In genomic region chr11:4072668-4073285, GRCh38 we compare ENCODE assay signal across 8 cellular contexts. TPM values are rescaled to one million over a fixed set of nuclear protein-coding genes. Genes with fewer than 3 reads are reported as not detected.
DNase-seq lines count a peak whose midpoint lies in the region; ATAC-seq and TF ChIP-seq lines count a peak whose summit lies in the region.

No MANE protein-coding gene starts in this region.

- peak; percentile 76 for TF ChIP-seq CTCF in foreskin fibroblast (IDR thresholded peaks at IDR 0.05; ENCODE audit: low read depth, low read length)
- TF ChIP-seq CTCF in neutrophil (IDR thresholded peaks at IDR 0.05): peak; percentile 80

- peak; percentile 83 for ATAC-seq in activated T-helper 17 cell treated with anti-CD3 and anti-CD28 coated beads, Interleukin-2, amount 50 U/mL, for 72 hours (replicated peaks)

- H3K27me3 ChIP-seq in neutrophil: no peaks in the 10 kb centered on the region

- peaks cover 31% of the 10 kb centered on the region for H3K36me3 ChIP-seq in neutrophil

- H3K27ac Mint-ChIP-seq in IgD-negative memory B cell: peak overlapping the region; percentile 8 to 88 (median 72)
- peak overlapping the region; percentile 61 for H3K27ac Mint-ChIP-seq in activated T-helper 17 cell treated with anti-CD3 and anti-CD28 coated beads, Interleukin-2, amount 50 U/mL, for 72 hours

- H3K27me3 Mint-ChIP-seq in IgD-negative memory B cell: no peaks in the 10 kb centered on the region
- no peaks in the 10 kb centered on the region for H3K27me3 Mint-ChIP-seq in activated T-helper 17 cell treated with anti-CD3 and anti-CD28 coated beads, Interleukin-2, amount 50 U/mL, for 72 hours

- no peak overlapping the region for H3K4me3 Mint-ChIP-seq in IgD-negative memory B cell
- no peak overlapping the region for H3K4me3 Mint-ChIP-seq in activated T-helper 17 cell treated with anti-CD3 and anti-CD28 coated beads, Interleukin-2, amount 50 U/mL, for 72 hours

- peaks cover 7 to 17% (median 9%) of the 10 kb centered on the region in 3 donors for H3K4me1 Mint-ChIP-seq in IgD-negative memory B cell
- H3K4me1 Mint-ChIP-seq in activated T-helper 17 cell treated with anti-CD3 and anti-CD28 coated beads, Interleukin-2, amount 50 U/mL, for 72 hours: peaks cover 29% of the 10 kb centered on the region

- peak overlapping the region; percentile 24 for H3K27ac ChIP-seq in neutrophil

- DNase-seq in stimulated activated CD4-positive, alpha-beta T cell treated with anti-CD3 and anti-CD28 coated beads, Interleukin-15, amount 100 ng/mL, for 24 hours: peak; percentile 44
- DNase-seq in stimulated activated CD4-positive, alpha-beta T cell treated with anti-CD3 and anti-CD28 coated beads, Interleukin-12 subunit alpha, Interleukin-12 subunit beta, amount 100 ng/mL, for 4 hours: no peak
- DNase-seq in NOMO-1 (lab: John Stamatoyannopoulos, UW; ENCODE audit: unreplicated experiment in 2 of 2) (peak; percentile 74 to 81), foreskin fibroblast (peak; percentile 58 to 86)
- DNase-seq in activated effector memory CD4-positive, alpha-beta T cell treated with Interleukin-2 at 50 U/mL for 16 hours: no peak

- no peaks in the 10 kb centered on the region for H3K9me3 Mint-ChIP-seq in IgD-negative memory B cell
- no peaks in the 10 kb centered on the region for H3K9me3 Mint-ChIP-seq in activated T-helper 17 cell treated with anti-CD3 and anti-CD28 coated beads, Interleukin-2, amount 50 U/mL, for 72 hours

- peaks cover 5% of the 10 kb centered on the region for H3K36me3 Mint-ChIP-seq in IgD-negative memory B cell
- H3K36me3 Mint-ChIP-seq in activated T-helper 17 cell treated with anti-CD3 and anti-CD28 coated beads, Interleukin-2, amount 50 U/mL, for 72 hours (ENCODE audit: low read depth): peaks cover 40% of the 10 kb centered on the region

- no peaks in the 10 kb centered on the region for H3K9me3 ChIP-seq in neutrophil

- H3K4me3 ChIP-seq in foreskin fibroblast (ENCODE audit: low read depth in 1 of 2, low read length in 2 of 2) (no peak overlapping the region), neutrophil (ENCODE audit: low read depth in 1 of 2, low read length in 1 of 2) (no peak overlapping the region)

- H3K4me1 ChIP-seq in neutrophil (ENCODE audit: control insufficient read depth in 1 of 2, insufficient read depth in 1 of 2, low read depth in 1 of 2, low read length in 1 of 2): peaks cover 26 to 37% of the 10 kb centered on the region in 2 experiments

RNA-seq across cellular contexts. Expression of gene RRM1, which starts 21.8 kb away (rescaled TPM):
- polyA plus RNA-seq in IgD-negative memory B cell: 16.6 TPM
- total RNA-seq in activated T-helper 17 cell treated with anti-CD3 and anti-CD28 coated beads, Interleukin-2, amount 50 U/mL, for 72 hours: 100 to 1,000 TPM; 193 to 204 TPM

Comparison
In these comparisons a context has a peak if more than half of its experiments do, and no peak if none do; other contexts are left out.
1. DNase-seq: peak in stimulated activated CD4-positive, alpha-beta T cell treated with anti-CD3 and anti-CD28 coated beads, Interleukin-15, amount 100 ng/mL, for 24 hours (single experiment), NOMO-1 (2 of 2) and foreskin fibroblast (2 of 2); none in stimulated activated CD4-positive, alpha-beta T cell treated with anti-CD3 and anti-CD28 coated beads, Interleukin-12 subunit alpha, Interleukin-12 subunit beta, amount 100 ng/mL, for 4 hours (single experiment) and activated effector memory CD4-positive, alpha-beta T cell treated with Interleukin-2 at 50 U/mL for 16 hours (single experiment).